12 cellular contexts compared by ENCODE assay signal in the genomic region with DNA sequence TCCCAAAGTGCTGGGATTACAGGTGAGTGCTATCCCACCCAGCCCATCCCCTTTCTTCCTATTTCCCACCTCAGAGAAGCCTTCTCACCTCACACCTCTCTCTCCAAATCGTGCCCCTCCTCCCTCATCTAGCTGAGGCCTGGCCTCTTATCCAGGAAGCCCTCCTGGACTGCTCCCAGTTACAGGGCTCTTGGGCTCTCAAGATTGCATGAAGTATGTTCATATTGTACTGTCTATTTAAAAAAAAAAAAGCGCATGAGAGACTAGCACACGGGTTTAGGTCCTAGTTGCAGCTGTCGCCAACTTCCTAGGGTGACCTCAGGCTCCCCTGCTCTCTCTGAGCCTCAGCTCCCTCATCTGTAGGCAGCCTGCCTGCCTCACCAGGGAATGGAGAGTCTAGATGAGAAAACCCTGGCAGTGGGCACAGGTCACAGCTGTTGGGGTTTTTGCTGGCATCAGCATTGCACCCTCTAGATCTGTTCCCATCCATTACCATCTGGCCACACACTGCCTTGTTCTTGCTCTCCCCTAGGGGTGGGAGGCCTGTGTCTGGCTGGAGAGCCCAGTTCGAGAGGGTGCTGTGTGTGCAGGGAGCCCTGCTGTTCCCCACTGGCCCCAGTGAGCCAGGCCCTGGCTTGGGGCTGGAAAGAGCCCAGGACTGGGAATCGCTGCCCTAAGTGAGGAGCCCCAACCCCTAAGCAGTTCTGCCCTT. TPM values are rescaled to one million over a fixed set of nuclear protein-coding genes. Genes with fewer than 3 reads are reported as not detected.
DNase-seq lines count a peak whose midpoint lies in the region; ATAC-seq and TF ChIP-seq lines count a peak whose summit lies in the region.
"Had no signal": no experiment of that assay in that cellular context is flagged by ENCODE, and none has a peak within 500 bp of the region (broad histone marks: within the 10 kb centered on the region; RNA-seq: fewer than 3 reads in every experiment).

No MANE protein-coding gene starts in this region.

- H3K27ac Mint-ChIP-seq in activated T-cell treated with anti-CD3 and anti-CD28 coated beads, Interleukin-2, amount 50 U/mL, for 24 hours = no peak overlapping the region
- no peak overlapping the region for H3K27ac Mint-ChIP-seq in activated CD4-positive, alpha-beta memory T cell treated with anti-CD3 and anti-CD28 coated beads for 36 hours
- H3K27ac Mint-ChIP-seq: naive B cell had no signal

- H3K27ac ChIP-seq in GM23248 (no peak overlapping the region), RWPE2 (ENCODE audit: poor library complexity, severe bottlenecking) (no peak overlapping the region)
- H3K27ac ChIP-seq: PC-9 had no signal

- DNase-seq in GM23248 = peak; percentile 18
- DNase-seq in RWPE2 (ENCODE audit: low spot score) = peak; percentile 64
- DNase-seq in stimulated activated naive CD8-positive, alpha-beta T cell treated with anti-CD3 and anti-CD28 coated beads, Interleukin-15, Interleukin-2, amounts not matched to agents 100 U/mL and 50 U/mL, for 24 hours = no peak
- DNase-seq in activated T-cell treated with anti-CD3 and anti-CD28 coated beads, Interleukin-2, amount 50 U/mL, for 24 hours = no peak
- no peak for DNase-seq in activated CD4-positive, alpha-beta memory T cell treated with anti-CD3 and anti-CD28 coated beads for 36 hours
- DNase-seq: activated CD4-positive, alpha-beta T cell treated with anti-CD3 and anti-CD28 coated beads for 48 hours; DMS53; naive B cell; PC-9 had no signal

- H3K9me2 ChIP-seq in GM23248 (ENCODE audit: insufficient read depth) = no peaks in the 10 kb centered on the region

- no peak for TF ChIP-seq CTCF in RWPE2 (IDR thresholded peaks at IDR 0.05; ENCODE audit: poor library complexity, severe bottlenecking)

- no peaks in the 10 kb centered on the region for H4K20me1 ChIP-seq in GM23248 (ENCODE audit: insufficient read depth)

- H3K27me3 Mint-ChIP-seq in activated T-cell treated with anti-CD3 and anti-CD28 coated beads, Interleukin-2, amount 50 U/mL, for 24 hours = peaks cover 57% of the 10 kb centered on the region
- peaks cover 30% of the 10 kb centered on the region for H3K27me3 Mint-ChIP-seq in activated CD4-positive, alpha-beta memory T cell treated with anti-CD3 and anti-CD28 coated beads for 36 hours

- no peaks in the 10 kb centered on the region for H3K36me3 Mint-ChIP-seq in activated T-cell treated with anti-CD3 and anti-CD28 coated beads, Interleukin-2, amount 50 U/mL, for 24 hours (ENCODE audit: low read depth)
- no peaks in the 10 kb centered on the region for H3K36me3 Mint-ChIP-seq in activated CD4-positive, alpha-beta memory T cell treated with anti-CD3 and anti-CD28 coated beads for 36 hours
- H3K36me3 Mint-ChIP-seq: naive B cell had no signal

- H3F3A ChIP-seq in GM23248 (ENCODE audit: insufficient read depth) = peaks cover 12% of the 10 kb centered on the region

- in situ Hi-C loops in GM23248 (cut with MboI) = no loop called here

- H3K9me3 Mint-ChIP-seq in activated T-cell treated with anti-CD3 and anti-CD28 coated beads, Interleukin-2, amount 50 U/mL, for 24 hours = no peaks in the 10 kb centered on the region
- no peaks in the 10 kb centered on the region for H3K9me3 Mint-ChIP-seq in activated CD4-positive, alpha-beta memory T cell treated with anti-CD3 and anti-CD28 coated beads for 36 hours
- H3K9me3 Mint-ChIP-seq: naive B cell had no signal

- WGBS in GM23248 (ENCODE audit: low coverage in 1 of 2, low lambda C conversion rate in 2 of 2, missing lambda C conversion rate in 2 of 2), 2 experiments = 67 to 73% methylated on average over 6 of the region's 6 CpGs

- H2AFZ ChIP-seq in GM23248 = peak overlapping the region; percentile 52; the same call in 1 of the 2 replicates
- H2AFZ ChIP-seq: PC-9 had no signal

- no peak overlapping the region for H3K4me2 ChIP-seq in GM23248 (ENCODE audit: unreplicated experiment)
- H3K4me2 ChIP-seq: PC-9 had no signal

- intact Hi-C loops in activated CD4-positive, alpha-beta memory T cell treated with anti-CD3 and anti-CD28 coated beads for 36 hours (cut with micrococcal nuclease) = no loop called here

- no peaks in the 10 kb centered on the region for H3K27me3 ChIP-seq in GM23248 (replicated peaks; ENCODE audit: insufficient read depth)
- H3K27me3 ChIP-seq in RWPE2 (ENCODE audit: insufficient read depth, poor library complexity, severe bottlenecking) = no peaks in the 10 kb centered on the region

- H3K9ac ChIP-seq in GM23248 = no peak overlapping the region

- H3K4me1 ChIP-seq in GM23248 (ENCODE audit: insufficient read depth) (peaks cover 33% of the 10 kb centered on the region), RWPE2 (ENCODE audit: insufficient read depth, poor library complexity, severe bottlenecking) (peaks cover 16% of the 10 kb centered on the region)

- H3K4me3 Mint-ChIP-seq in activated T-cell treated with anti-CD3 and anti-CD28 coated beads, Interleukin-2, amount 50 U/mL, for 24 hours = no peak overlapping the region
- H3K4me3 Mint-ChIP-seq in activated CD4-positive, alpha-beta memory T cell treated with anti-CD3 and anti-CD28 coated beads for 36 hours = no peak overlapping the region

- POLR2A ChIA-PET in activated CD4-positive, alpha-beta memory T cell treated with anti-CD3 and anti-CD28 coated beads for 36 hours (lab: Charles Lee) = no interaction called here

- H3K4me3 ChIP-seq in GM23248 (no peak overlapping the region), RWPE2 (ENCODE audit: severe bottlenecking) (no peak overlapping the region), iPS-18c (ENCODE audit: insufficient read depth, low read depth, low read length) (peak overlapping the region; percentile 38; the same call in 1 of the 2 replicates)
- H3K4me3 ChIP-seq: PC-9 had no signal

- CTCF ChIA-PET in activated CD4-positive, alpha-beta memory T cell treated with anti-CD3 and anti-CD28 coated beads for 36 hours (lab: Charles Lee) = no interaction called here

- H3K79me2 ChIP-seq in GM23248 (ENCODE audit: insufficient read depth) = no peaks in the 10 kb centered on the region

- peak; percentile 6; the same call in 1 of the 3 replicates for ATAC-seq in RWPE2 (ENCODE audit: low read depth)
- peak; percentile 17 for ATAC-seq in stimulated activated naive CD8-positive, alpha-beta T cell treated with anti-CD3 and anti-CD28 coated beads, Interleukin-15, Interleukin-2, amounts not matched to agents 100 U/mL and 50 U/mL, for 24 hours
- ATAC-seq in GM21576 (IDR thresholded peaks at IDR 0.05; ENCODE audit: unreplicated experiment) = no peak
- ATAC-seq in HG03097 (IDR thresholded peaks at IDR 0.05; ENCODE audit: low FRiP score, unreplicated experiment) = no peak

- H3K4me1 Mint-ChIP-seq in activated T-cell treated with anti-CD3 and anti-CD28 coated beads, Interleukin-2, amount 50 U/mL, for 24 hours (ENCODE audit: low read depth) = peaks cover 11% of the 10 kb centered on the region
- H3K4me1 Mint-ChIP-seq in activated CD4-positive, alpha-beta memory T cell treated with anti-CD3 and anti-CD28 coated beads for 36 hours (ENCODE audit: low read depth) = no peaks in the 10 kb centered on the region

- H3K9me3 ChIP-seq in GM23248 (ENCODE audit: low read depth) (no peaks in the 10 kb centered on the region), RWPE2 (ENCODE audit: severe bottlenecking) (no peaks in the 10 kb centered on the region), iPS-18c (ENCODE audit: control insufficient read depth, insufficient read depth, low read length) (no peaks in the 10 kb centered on the region)

- H3K36me3 ChIP-seq in GM23248 (ENCODE audit: low read depth) (no peaks in the 10 kb centered on the region), RWPE2 (ENCODE audit: low read depth) (no peaks in the 10 kb centered on the region)

RNA-seq across cellular contexts. Expression of gene C15orf39, which starts 24.2 kb away (rescaled TPM):
- 8.1 and 12.5 TPM in 2 replicates for total RNA-seq in GM23248 (2014; rRNA removed; shearing (Covaris generic))
- polyA plus RNA-seq in GM23248 (2016; fragmentation: Nextera tagmentation; extraction: Ambion mirVana) = 4.7 and 5.1 TPM in 2 replicates
- 10 to 100 TPM; 14.1 to 14.2 TPM for total RNA-seq in activated CD4-positive, alpha-beta memory T cell treated with anti-CD3 and anti-CD28 coated beads for 36 hours

Comparison
In these comparisons a context has a peak if more than half of its experiments do, and no peak if none do; other contexts are left out.
1. DNase-seq: peak in GM23248 (single experiment) and RWPE2 (single experiment); none in stimulated activated naive CD8-positive, alpha-beta T cell treated with anti-CD3 and anti-CD28 coated beads, Interleukin-15, Interleukin-2, amounts not matched to agents 100 U/mL and 50 U/mL, for 24 hours (single experiment), activated T-cell treated with anti-CD3 and anti-CD28 coated beads, Interleukin-2, amount 50 U/mL, for 24 hours (single experiment) and activated CD4-positive, alpha-beta memory T cell treated with anti-CD3 and anti-CD28 coated beads for 36 hours (single experiment).
2. ATAC-seq: peak in RWPE2 (single experiment) and stimulated activated naive CD8-positive, alpha-beta T cell treated with anti-CD3 and anti-CD28 coated beads, Interleukin-15, Interleukin-2, amounts not matched to agents 100 U/mL and 50 U/mL, for 24 hours (single experiment); none in GM21576 (single experiment) and HG03097 (single experiment).